In the genomic region with DNA sequence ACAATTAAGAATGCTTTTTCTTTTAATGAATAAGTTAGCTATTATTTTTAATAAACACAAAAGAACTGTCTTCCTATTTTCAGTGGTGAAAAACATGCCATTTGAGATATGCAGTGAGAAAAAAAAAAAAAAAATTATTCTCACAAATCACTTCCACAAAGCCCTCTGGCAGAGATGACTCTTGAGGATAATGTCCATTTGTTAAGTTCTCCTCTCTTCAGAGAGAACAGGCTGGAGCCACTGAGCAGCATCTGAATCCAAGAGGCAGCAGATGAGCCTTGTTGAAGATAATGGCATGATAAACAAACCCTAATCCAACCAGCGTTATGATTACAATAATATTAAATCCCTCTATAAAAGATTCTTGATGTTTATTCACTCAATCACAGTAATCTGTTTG, we compare ENCODE assay signal across 12 cellular contexts.
DNase-seq lines count a peak whose midpoint lies in the region; ATAC-seq and TF ChIP-seq lines count a peak whose summit lies in the region.
"Had no signal": no experiment of that assay in that cellular context is flagged by ENCODE, and none has a peak within 500 bp of the region (broad histone marks: within the 10 kb centered on the region; RNA-seq: fewer than 3 reads in every experiment).

No MANE protein-coding gene starts in this region.

- DNase-seq in EH (ENCODE audit: low read depth) (peak; percentile 23), NCI-H146 (lab: John Stamatoyannopoulos, UW) (peak; percentile 58), NCI-H524 treated with DMSO at 0.1 percent for 48 hours (lab: John Stamatoyannopoulos, UW) (peak; percentile 14), medulla oblongata (ENCODE audit: extremely low spot score) (peak; percentile 53), colonic mucosa (no peak), NCI-H187 (lab: John Stamatoyannopoulos, UW) (no peak)
- DNase-seq: ACHN; CD4-positive, alpha-beta T cell; NCI-H2081 treated with DMSO at 0.1 percent for 48 hours; SIG-M5 had no signal

- no peak overlapping the region for H3K4me3 ChIP-seq in colonic mucosa

- intact Hi-C loops in colonic mucosa (cut with DNase I), result no loop called here

- H3K4me1 ChIP-seq in colonic mucosa, result no peaks in the 10 kb centered on the region

- no peaks in the 10 kb centered on the region for H3K9me3 ChIP-seq in colonic mucosa

- H3K27me3 ChIP-seq in colonic mucosa, result no peaks in the 10 kb centered on the region

- no peak overlapping the region for H3K27ac ChIP-seq in colonic mucosa
- H3K27ac ChIP-seq: KMS-11 had no signal

- no peak overlapping the region for H3K9ac ChIP-seq in colonic mucosa (ENCODE audit: low read depth in 2 of 2, low read length in 2 of 2)
- H3K9ac ChIP-seq: KMS-11 had no signal

- no peaks in the 10 kb centered on the region for H3K36me3 ChIP-seq in colonic mucosa

- no peak for ATAC-seq in HG02763 (IDR thresholded peaks at IDR 0.05; ENCODE audit: unreplicated experiment)

- TF ChIP-seq CTCF in colonic mucosa (IDR thresholded peaks at IDR 0.05), result no peak

Comparison
In these comparisons a context has a peak if more than half of its experiments do, and no peak if none do; other contexts are left out.
1. DNase-seq: peak in EH (single experiment), NCI-H146 (single experiment), NCI-H524 treated with DMSO at 0.1 percent for 48 hours (single experiment) and medulla oblongata (single experiment); none in colonic mucosa (single experiment) and NCI-H187 (0 of 2).